ENCODE assay signal across 10 cellular contexts in the genomic region with DNA sequence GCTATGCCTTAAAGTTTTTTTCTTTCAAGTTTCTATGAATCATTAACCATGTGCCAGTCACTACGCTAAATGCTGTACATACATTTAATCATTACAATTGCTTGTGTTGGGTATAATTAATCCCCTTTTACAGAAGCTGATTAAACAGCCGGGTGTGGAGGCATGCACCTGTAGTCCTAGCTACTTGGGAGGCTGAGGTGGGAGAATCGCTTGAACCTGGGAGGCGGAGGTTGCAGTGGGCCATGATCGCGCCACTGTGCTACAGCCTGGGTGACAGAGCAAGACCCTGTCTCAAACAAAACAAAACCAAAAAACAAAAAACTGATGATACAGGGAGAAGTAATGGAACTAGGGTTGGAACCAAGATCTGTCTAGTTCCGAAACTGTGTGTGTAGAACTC. TPM values are rescaled to one million over a fixed set of nuclear protein-coding genes. Genes with fewer than 3 reads are reported as not detected.
DNase-seq lines count a peak whose midpoint lies in the region; ATAC-seq and TF ChIP-seq lines count a peak whose summit lies in the region.
"Had no signal": no experiment of that assay in that cellular context is flagged by ENCODE, and none has a peak within 500 bp of the region (broad histone marks: within the 10 kb centered on the region; RNA-seq: fewer than 3 reads in every experiment).

No MANE protein-coding gene starts in this region.

- no peak for DNase-seq in Caco-2
- DNase-seq in Panc1 (ENCODE audit: low read depth, low spot score): no peak
- DNase-seq in DMS 273 treated with DMSO at 0.1 percent for 48 hours (lab: John Stamatoyannopoulos, UW): no peak
- DNase-seq in NCI-H1436 (lab: John Stamatoyannopoulos, UW): no peak
- DNase-seq: NCI-H526 had no signal

- peaks cover 34% of the 10 kb centered on the region for H3K4me1 ChIP-seq in Caco-2
- H3K4me1 ChIP-seq in Panc1 (ENCODE audit: control insufficient read depth, insufficient read depth, low read length): peaks cover 35% of the 10 kb centered on the region
- H3K4me1 ChIP-seq in esophagus (ENCODE audit: control insufficient read depth in 2 of 2, insufficient read depth in 2 of 2, low read length in 1 of 2): no peaks in the 10 kb centered on the region
- H3K4me1 ChIP-seq in rectal smooth muscle tissue (ENCODE audit: control insufficient read depth, insufficient read depth, low read length): peaks cover 16% of the 10 kb centered on the region

- no peaks in the 10 kb centered on the region for H3K27me3 Mint-ChIP-seq in Caco-2 (ENCODE audit: insufficient read depth, unreplicated experiment)

- H3K4me3 ChIP-seq in Caco-2 (ENCODE audit: low read depth, low read length) (peak overlapping the region; percentile 89), Panc1 (ENCODE audit: low read depth in 2 of 2, low read length in 2 of 2) (no peak overlapping the region), esophagus (ENCODE audit: low read depth in 1 of 2, low read length in 2 of 2) (no peak overlapping the region), rectal smooth muscle tissue (ENCODE audit: low read length) (no peak overlapping the region)

- POLR2A ChIA-PET in Caco-2 (lab: Charles Lee) (no interaction called here), Panc1 (lab: Charles Lee) (interaction anchor here (0.6 kb wide), 2 partner anchors 9 to 16 kb away, joined by 3 to 6 read pairs; no protein-coding TSS in a partner anchor)

- no TSS peak for BruUV-seq in Caco-2 (replicated peaks; lab: Mats Ljungman, UMichigan)
- BruUV-seq in Panc1 (replicated peaks; lab: Mats Ljungman, UMichigan): no TSS peak

- H3K27me3 ChIP-seq in Caco-2 (replicated peaks; ENCODE audit: control insufficient read depth, insufficient read depth, low read length): no peaks in the 10 kb centered on the region
- H3K27me3 ChIP-seq in Panc1 (ENCODE audit: control insufficient read depth, insufficient read depth, low read length): no peaks in the 10 kb centered on the region
- no peaks in the 10 kb centered on the region for H3K27me3 ChIP-seq in esophagus (ENCODE audit: control insufficient read depth in 1 of 2, insufficient read depth in 2 of 2, low read length in 2 of 2)
- no peaks in the 10 kb centered on the region for H3K27me3 ChIP-seq in rectal smooth muscle tissue (ENCODE audit: control insufficient read depth, insufficient read depth, low read length)

- peak overlapping the region; percentile 90 for H3K4me3 Mint-ChIP-seq in Caco-2 (ENCODE audit: unreplicated experiment)

- TF ChIP-seq CTCF in Caco-2 (IDR thresholded peaks at IDR 0.05; ENCODE audit: insufficient read depth in 1 of 2, low read depth in 1 of 2, low read length in 1 of 2, severe bottlenecking in 1 of 2, unreplicated experiment in 1 of 2): no peak
- no peak for TF ChIP-seq CTCF in Panc1 (IDR thresholded peaks at IDR 0.05)

- H3K9me3 ChIP-seq in Caco-2: no peaks in the 10 kb centered on the region
- H3K9me3 ChIP-seq in Panc1 (ENCODE audit: control insufficient read depth, insufficient read depth, low read depth, low read length): no peaks in the 10 kb centered on the region
- no peaks in the 10 kb centered on the region for H3K9me3 ChIP-seq in esophagus (ENCODE audit: control insufficient read depth in 2 of 2, insufficient read depth in 1 of 2, low read depth in 1 of 2, low read length in 1 of 2)

- peak overlapping the region; percentile 91 for H3K27ac Mint-ChIP-seq in Caco-2 (ENCODE audit: unreplicated experiment)

- 88 to 93% methylated on average over 7 of the region's 7 CpGs for WGBS in esophagus, 2 donors

- in situ Hi-C loops in Panc1 (cut with HindIII; ENCODE audit: low pct_unique_long_range_greater_than_20kb, low sequenced_read_pairs): no loop called here

- H3K36me3 Mint-ChIP-seq in Caco-2 (ENCODE audit: insufficient read depth, unreplicated experiment): peaks cover 9% of the 10 kb centered on the region

- H3K36me3 ChIP-seq in Caco-2 (ENCODE audit: control insufficient read depth, insufficient read depth, low read length): no peaks in the 10 kb centered on the region
- H3K36me3 ChIP-seq in Panc1 (ENCODE audit: control insufficient read depth, insufficient read depth, low read length): 0 out of 2 replicates have a peak, but pooled peaks cover 3% of the 10 kb centered on the region
- no peaks in the 10 kb centered on the region for H3K36me3 ChIP-seq in esophagus (ENCODE audit: control insufficient read depth in 2 of 2, insufficient read depth in 2 of 2, low read length in 1 of 2)
- H3K36me3 ChIP-seq in rectal smooth muscle tissue (ENCODE audit: control insufficient read depth, insufficient read depth, low read length): no peaks in the 10 kb centered on the region

- ATAC-seq in Panc1 (no peak), GM18520 (IDR thresholded peaks at IDR 0.05; ENCODE audit: unreplicated experiment) (no peak), GM19452 (IDR thresholded peaks at IDR 0.05; ENCODE audit: unreplicated experiment) (no peak)

- H3K27ac ChIP-seq in Panc1 (ENCODE audit: low read length): peak overlapping the region; percentile 98
- H3K27ac ChIP-seq in esophagus (ENCODE audit: low read depth in 2 of 2, low read length in 1 of 2): peak overlapping the region; percentile 97 to 98
- H3K27ac ChIP-seq in rectal smooth muscle tissue (ENCODE audit: low read depth, low read length): peak overlapping the region; percentile 98

- H3K9ac ChIP-seq in rectal smooth muscle tissue (ENCODE audit: low read length): no peak overlapping the region

- CTCF ChIA-PET in Caco-2 (lab: Charles Lee) (interaction anchor here (1.2 to 4.6 kb wide), 2 partner anchors 36 to 78 kb away, joined by 4 to 55 read pairs; no protein-coding TSS in a partner anchor), Panc1 (lab: Charles Lee) (interaction anchor here (1.2 kb wide), 1 partner anchor 37 kb away, joined by 3 read pairs; no protein-coding TSS in a partner anchor)

- H3K9me3 Mint-ChIP-seq in Caco-2 (ENCODE audit: unreplicated experiment): no peaks in the 10 kb centered on the region

- intact Hi-C loops in Caco-2 (cut with micrococcal nuclease; ENCODE audit: unreplicated experiment): loop anchor here (5.0 to 10.0 kb wide), 2 partner anchors 109 to 257 kb away; no protein-coding TSS in a partner anchor
- intact Hi-C loops in Panc1 (cut with micrococcal nuclease; ENCODE audit: unreplicated experiment): loop anchor here (5.0 to 10.0 kb wide), 2 partner anchors 37 to 99 kb away; no protein-coding TSS in a partner anchor

- peaks cover 17% of the 10 kb centered on the region for H3K4me1 Mint-ChIP-seq in Caco-2 (ENCODE audit: low read depth, unreplicated experiment)

RNA-seq across cellular contexts. Expression of a gene that starts 1.2 kb away (rescaled TPM):
- total RNA-seq in Caco-2 (2022): 48.1 and 52.3 TPM in 2 replicates
- 67.2 TPM for total RNA-seq in Panc1 (2021; ENCODE audit: unreplicated experiment)
- polyA plus RNA-seq in Panc1 (2012; ENCODE audit: insufficient read length): 47.2 TPM
- 10 to 100 TPM; 16.5 to 16.6 TPM for polyA plus RNA-seq in esophagus

RNA-seq across cellular contexts. Expression of a gene that starts 20.4 kb away (rescaled TPM):
- total RNA-seq in Caco-2 (2022) (33.8 and 36.8 TPM in 2 replicates), Panc1 (2021; ENCODE audit: unreplicated experiment) (1.0 TPM)
- 1.8 TPM for polyA plus RNA-seq in Panc1 (2012; ENCODE audit: insufficient read length)
- 100 to 1,000 TPM; 112 to 165 TPM for polyA plus RNA-seq in esophagus
- total RNA-seq: mesenteric fat pad had no signal

Comparison
In these comparisons a context has a peak if more than half of its experiments do, and no peak if none do; other contexts are left out.
1. RNA of a gene that starts 20.4 kb away (total RNA-seq): 33.8 to 36.8 TPM in Caco-2; 1.0 TPM in Panc1 (single experiment); every median in the first group is over 10 times any median in the second.
2. Peak in every context shown above with its lines, with median percentiles within 50 percentile points of each other: H3K27ac ChIP-seq.